In genomic region chr7:26193432-26194206, GRCh38 we compare ENCODE assay signal across 1 cellular context.
TF ChIP-seq lines count a peak whose summit lies in the region.

No MANE protein-coding gene starts in this region.

TF ChIP-seq in endothelial cell of umbilical vein, 7 proteins besides CTCF, POLR2A, EP300 and RAD21:
- TF ChIP-seq EZH2 (IDR thresholded peaks at IDR 0.05; ENCODE audit: borderline replicate concordance, low read depth, low read length, severe bottlenecking): no peak
- TF ChIP-seq POLR2AphosphoS5 (IDR thresholded peaks at IDR 0.05; ENCODE audit: insufficient read depth, low read depth, low read length): no peak
- TF ChIP-seq MYC (IDR thresholded peaks at IDR 0.05; ENCODE audit: low read depth, low read length): no peak
- TF ChIP-seq JUN (IDR thresholded peaks at IDR 0.05; ENCODE audit: borderline replicate concordance, insufficient read depth, insufficient read length, low read depth): no peak
- TF ChIP-seq FOS (IDR thresholded peaks at IDR 0.05; ENCODE audit: borderline replicate concordance, insufficient read depth, low read length): no peak
- no peak for TF ChIP-seq GATA2 (IDR thresholded peaks at IDR 0.05; ENCODE audit: insufficient read depth, insufficient read length, low read depth, low read length)
- TF ChIP-seq MAX (IDR thresholded peaks at IDR 0.05; ENCODE audit: insufficient read depth, insufficient read length): no peak
